In the genomic region with DNA sequence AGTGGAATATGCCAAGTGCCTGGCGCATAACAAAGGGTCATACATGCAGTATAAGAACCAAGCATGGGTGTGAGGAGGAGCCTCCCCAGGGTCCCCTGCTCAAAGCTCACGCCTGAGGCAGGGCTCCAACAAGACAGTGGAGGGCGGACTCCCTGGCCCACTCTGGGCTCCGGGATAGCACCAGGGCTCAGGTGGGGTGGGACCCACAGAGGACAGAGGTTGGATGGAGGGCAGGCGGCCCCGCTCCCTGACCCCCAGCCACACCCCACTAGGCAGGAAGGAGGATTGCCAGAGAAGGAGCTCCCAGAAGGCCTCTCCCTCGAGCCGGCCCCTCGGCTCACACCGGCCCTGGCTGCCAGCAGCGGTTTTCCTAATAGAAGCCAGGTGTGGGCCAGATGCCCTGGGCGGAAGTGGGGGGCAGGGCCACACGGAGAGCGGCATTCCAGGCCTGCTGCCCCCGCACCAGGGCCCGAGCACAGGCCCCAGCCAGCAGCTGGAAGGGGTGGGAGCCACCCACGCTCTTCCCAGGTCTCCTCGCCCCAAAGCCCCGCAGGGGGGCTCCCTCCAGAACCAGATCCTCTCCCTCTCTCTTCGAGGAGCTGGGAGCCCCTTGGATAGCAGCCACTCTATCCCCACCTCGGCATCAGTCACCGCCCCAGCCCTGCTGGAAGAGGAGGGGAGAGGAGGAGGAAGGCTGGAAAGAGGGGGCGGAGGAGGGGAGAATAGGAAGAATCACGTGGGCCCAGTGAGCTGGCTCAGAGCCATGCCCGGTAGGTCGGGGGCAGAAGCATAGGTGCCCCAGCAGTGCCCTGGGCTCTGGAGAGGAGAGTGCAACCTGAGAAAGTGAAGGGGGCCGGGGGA, we compare ENCODE assay signal across 1 cellular context.
TF ChIP-seq lines count a peak whose summit lies in the region.

No MANE protein-coding gene starts in this region.

TF ChIP-seq in GM23338, 12 proteins besides CTCF, POLR2A, EP300 and RAD21 (continued from another document):
- TF ChIP-seq ZNF462 (CRISPR knock-in tag; IDR thresholded peaks at IDR 0.05), result 0 out of 2 replicates have a peak, but pooled peaks have one; percentile 16
- no peak for TF ChIP-seq NANOG (IDR thresholded peaks at IDR 0.05; ENCODE audit: borderline replicate concordance)
- TF ChIP-seq ZNF114 (CRISPR knock-in tag; IDR thresholded peaks at IDR 0.05), result no peak
- TF ChIP-seq STAT1 (IDR thresholded peaks at IDR 0.05; ENCODE audit: unreplicated experiment), result no peak
